11 cellular contexts compared by ENCODE assay signal in the genomic region with DNA sequence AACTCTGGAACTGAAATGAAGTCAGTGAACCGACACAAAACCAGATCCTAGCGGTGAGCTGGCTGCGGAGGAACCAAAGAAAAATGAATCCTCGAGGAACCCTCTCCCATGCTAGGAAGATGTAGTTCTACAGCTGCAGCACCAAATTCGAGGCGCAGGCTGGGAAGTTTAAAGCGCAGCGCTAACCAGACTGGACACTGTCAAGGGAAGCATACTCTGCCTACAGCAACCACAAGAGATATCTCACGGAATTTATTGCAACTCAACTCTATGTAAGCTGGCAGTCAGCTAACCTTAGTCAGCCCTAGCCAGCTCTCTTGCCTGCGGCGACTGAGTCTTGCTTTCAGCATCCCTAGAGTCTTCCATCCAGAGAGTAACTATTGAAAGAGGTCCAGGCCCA. TPM values are rescaled to one million over a fixed set of nuclear protein-coding genes. Genes with fewer than 3 reads are reported as not detected.
A peak's percentile ranks its signal among the peaks of the same experiment; 100 is the strongest.
DNase-seq lines count a peak whose midpoint lies in the region; ATAC-seq and TF ChIP-seq lines count a peak whose summit lies in the region.
"Had no signal": no experiment of that assay in that cellular context is flagged by ENCODE, and none has a peak within 500 bp of the region (broad histone marks: within the 10 kb centered on the region; RNA-seq: fewer than 3 reads in every experiment).

No MANE protein-coding gene starts in this region.

- peaks cover 6 to 18% of the 10 kb centered on the region in 2 donors for H3K4me1 Mint-ChIP-seq in natural killer cell treated with Interleukin-12 subunit alpha and Interleukin-12 subunit beta and Interleukin-15 and Interleukin-18, amount 100 ng/mL, for 72 hours (ENCODE audit: low read depth in 2 of 2)
- H3K4me1 Mint-ChIP-seq in Calu3 (ENCODE audit: low read depth, unreplicated experiment): peaks cover 28% of the 10 kb centered on the region

- CTCF ChIA-PET in PC-3 (lab: Charles Lee): no interaction called here
- CTCF ChIA-PET in Calu3 (lab: Charles Lee): interaction anchor here (1.4 kb wide), 1 partner anchor 9 kb away, joined by 5 read pairs; no protein-coding TSS in a partner anchor

- H3K79me2 ChIP-seq in ACC112 (ENCODE audit: control insufficient read depth, insufficient read depth, low read length, unreplicated experiment): no peaks in the 10 kb centered on the region
- no peaks in the 10 kb centered on the region for H3K79me2 ChIP-seq in PC-3 (ENCODE audit: low read length)

- no peaks in the 10 kb centered on the region for H4K20me1 ChIP-seq in PC-3 (ENCODE audit: low read length)

- H3K27ac Mint-ChIP-seq in natural killer cell treated with Interleukin-12 subunit alpha and Interleukin-12 subunit beta and Interleukin-15 and Interleukin-18, amount 100 ng/mL, for 72 hours: no peak overlapping the region
- H3K27ac Mint-ChIP-seq in Calu3 (ENCODE audit: unreplicated experiment): no peak overlapping the region
- H3K27ac Mint-ChIP-seq: dendritic cell treated with granulocyte-macrophage colony-stimulating factor and Interleukin-4, amounts not matched to agents 40 ng/mL and 50 ng/mL, for 4 days had no signal

- no peaks in the 10 kb centered on the region for H3F3A ChIP-seq in PC-3 (ENCODE audit: low read length, unreplicated experiment)

- peak overlapping the region; percentile 82 for H3K4me3 Mint-ChIP-seq in natural killer cell treated with Interleukin-12 subunit alpha and Interleukin-12 subunit beta and Interleukin-15 and Interleukin-18, amount 100 ng/mL, for 72 hours
- no peak overlapping the region for H3K4me3 Mint-ChIP-seq in Calu3 (ENCODE audit: low read depth, unreplicated experiment)

- H3K27ac ChIP-seq in ACC112 (ENCODE audit: low read depth, low read length): no peak overlapping the region
- no peak overlapping the region for H3K27ac ChIP-seq in PC-3 (ENCODE audit: low read length)
- peak overlapping the region; percentile 51 for H3K27ac ChIP-seq in epithelial cell of prostate

- peaks cover 33 to 37% of the 10 kb centered on the region in 2 donors for H3K27me3 Mint-ChIP-seq in natural killer cell treated with Interleukin-12 subunit alpha and Interleukin-12 subunit beta and Interleukin-15 and Interleukin-18, amount 100 ng/mL, for 72 hours
- peaks cover 46% of the 10 kb centered on the region for H3K27me3 Mint-ChIP-seq in Calu3 (ENCODE audit: unreplicated experiment)

- no TSS peak for BruUV-seq in PC-3 (replicated peaks; lab: Mats Ljungman, UMichigan)
- no TSS peak for BruUV-seq in Calu3 (replicated peaks; lab: Mats Ljungman, UMichigan)

- DNase-seq in PC-3 (peak; percentile 29), epithelial cell of prostate (ENCODE audit: low read depth, low spot score) (peak; percentile 68), UCSD-AML1 (lab: John Stamatoyannopoulos, UW; ENCODE audit: unreplicated experiment) (no peak), Calu3 (no peak), pons (ENCODE audit: low spot score) (no peak), NCI-H1417 treated with DMSO at 0.1 percent for 48 hours (lab: John Stamatoyannopoulos, UW) (no peak)
- DNase-seq in natural killer cell treated with Interleukin-12 subunit alpha and Interleukin-12 subunit beta and Interleukin-15 and Interleukin-18, amount 100 ng/mL, for 72 hours (ENCODE audit: low spot score): no peak
- DNase-seq: DMS 273 treated with DMSO at 0.1 percent for 48 hours, SW 1271 had no signal

- H3K27me3 ChIP-seq in ACC112 (ENCODE audit: insufficient read depth, low read length) (peaks cover 36% of the 10 kb centered on the region), PC-3 (ENCODE audit: low read length) (no peaks in the 10 kb centered on the region)

- no peaks in the 10 kb centered on the region for H3K9me3 ChIP-seq in PC-3 (ENCODE audit: low read length)

- peaks cover 3% of the 10 kb centered on the region for H3K9me3 Mint-ChIP-seq in natural killer cell treated with Interleukin-12 subunit alpha and Interleukin-12 subunit beta and Interleukin-15 and Interleukin-18, amount 100 ng/mL, for 72 hours
- H3K9me3 Mint-ChIP-seq in Calu3 (ENCODE audit: low read depth, unreplicated experiment): no peaks in the 10 kb centered on the region
- H3K9me3 Mint-ChIP-seq: dendritic cell treated with granulocyte-macrophage colony-stimulating factor and Interleukin-4, amounts not matched to agents 40 ng/mL and 50 ng/mL, for 4 days had no signal

- H3K4me3 ChIP-seq in ACC112 (ENCODE audit: low read depth, low read length): peak overlapping the region; percentile 69
- H3K4me3 ChIP-seq in PC-3 (ENCODE audit: low read length): no peak overlapping the region

- POLR2A ChIA-PET in PC-3 (lab: Charles Lee; ENCODE audit: unreplicated experiment): no interaction called here

- intact Hi-C loops in PC-3 (cut with micrococcal nuclease): no loop called here
- intact Hi-C loops in Calu3 (cut with micrococcal nuclease; ENCODE audit: unreplicated experiment): loop anchor here (5.0 to 10.0 kb wide), 3 partner anchors 65 to 1368 kb away; no protein-coding TSS in a partner anchor

- H3K9me2 ChIP-seq in PC-3 (replicated peaks; ENCODE audit: low read length): no peaks in the 10 kb centered on the region

- no peak for TF ChIP-seq CTCF in PC-3 (conservative IDR thresholded peaks at IDR 0.05; ENCODE audit: low read depth, low read length)
- no peak for TF ChIP-seq CTCF in Calu3 (IDR thresholded peaks at IDR 0.05; ENCODE audit: unreplicated experiment)

- no peak overlapping the region for H3K4me2 ChIP-seq in PC-3 (ENCODE audit: low read length)

- ATAC-seq in PC-3: no peak
- ATAC-seq in natural killer cell treated with Interleukin-12 subunit alpha and Interleukin-12 subunit beta and Interleukin-15 and Interleukin-18, amount 100 ng/mL, for 72 hours: no peak

- H3K36me3 ChIP-seq in ACC112 (ENCODE audit: insufficient read depth, low read length) (no peaks in the 10 kb centered on the region), PC-3 (ENCODE audit: low read depth, low read length) (no peaks in the 10 kb centered on the region)

- peak overlapping the region; percentile 39 for H2AFZ ChIP-seq in ACC112 (ENCODE audit: low read length, unreplicated experiment)
- no peak overlapping the region for H2AFZ ChIP-seq in PC-3 (ENCODE audit: low read length)

- H3K4me1 ChIP-seq in ACC112 (ENCODE audit: control insufficient read depth, insufficient read depth, low read length, unreplicated experiment) (no peaks in the 10 kb centered on the region), PC-3 (ENCODE audit: insufficient read depth, low read length) (no peaks in the 10 kb centered on the region)

- H3K36me3 Mint-ChIP-seq in natural killer cell treated with Interleukin-12 subunit alpha and Interleukin-12 subunit beta and Interleukin-15 and Interleukin-18, amount 100 ng/mL, for 72 hours: peaks cover 24% of the 10 kb centered on the region
- peaks cover 9% of the 10 kb centered on the region for H3K36me3 Mint-ChIP-seq in Calu3 (ENCODE audit: insufficient read depth, unreplicated experiment)

- no peak overlapping the region for H3K9ac ChIP-seq in PC-3 (ENCODE audit: low read length)

RNA-seq across cellular contexts. Expression of a gene that starts 3.7 kb away (rescaled TPM):
- total RNA-seq in PC-3 (2014; rRNA removed): not detected in 2 replicates
- not detected for total RNA-seq in natural killer cell treated with Interleukin-12 subunit alpha and Interleukin-12 subunit beta and Interleukin-15 and Interleukin-18, amount 100 ng/mL, for 72 hours
- total RNA-seq in Calu3 (2022): 0.17 TPM in 1 of 2 replicates, not detected in the other

Comparison
In these comparisons a context has a peak if more than half of its experiments do, and no peak if none do; other contexts are left out.
1. DNase-seq: peak in PC-3 (single experiment) and epithelial cell of prostate (single experiment); none in natural killer cell treated with Interleukin-12 subunit alpha and Interleukin-12 subunit beta and Interleukin-15 and Interleukin-18, amount 100 ng/mL, for 72 hours (single experiment), UCSD-AML1 (single experiment), Calu3 (single experiment), pons (single experiment) and NCI-H1417 treated with DMSO at 0.1 percent for 48 hours (single experiment).